ENCODE assay signal across 1 cellular context in genomic region chr10:79229081-79229541, GRCh38.
TF ChIP-seq lines count a peak whose summit lies in the region.

No MANE protein-coding gene starts in this region.

TF ChIP-seq in H1, 55 proteins besides CTCF, POLR2A, EP300 and RAD21:
- TF ChIP-seq FOSL1 (IDR thresholded peaks at IDR 0.05; ENCODE audit: insufficient read depth, low read depth, low read length) (no peak), SIN3A (conservative IDR thresholded peaks at IDR 0.05 in 1 of 2, IDR thresholded peaks at IDR 0.05 in 1 of 2; ENCODE audit: low read depth in 1 of 2, low read length in 2 of 2) (0 out of 4 replicates have a peak, but pooled peaks of 1 of the 2 experiments have one; percentile 1), TCF12 (IDR thresholded peaks at IDR 0.05; ENCODE audit: low read depth, low read length) (0 out of 2 replicates have a peak, but pooled peaks have one; percentile 8)
